ENCODE assay signal across 37 cellular contexts in genomic region chr15:81071705-81072104, GRCh38.
"Had no signal": no experiment of that assay in that cellular context is flagged by ENCODE, and none has a peak within 500 bp of the region (broad histone marks: within the 10 kb centered on the region; RNA-seq: fewer than 3 reads in every experiment).

No MANE protein-coding gene starts in this region.

- ATAC-seq: activated naive CD4-positive, alpha-beta T cell treated with anti-CD3 and anti-CD28 coated beads, Interleukin-2, amount 50 U/mL, for 72 hours; activated naive CD8-positive, alpha-beta T cell treated with anti-CD3 and anti-CD28 coated beads, Interleukin-2, amount 50 U/mL, for 24 hours; activated T-cell treated with anti-CD3 and anti-CD28 coated beads, Interleukin-2, amount 50 U/mL, for 4 hours; activated T-cell treated with anti-CD3 and anti-CD28 coated beads, Interleukin-2, amount 50 U/mL, for 72 hours; activated T-helper 17 cell treated with anti-CD3 and anti-CD28 coated beads, Interleukin-2, amount 50 U/mL, for 72 hours; body of pancreas had no signal

- H3K9me3 ChIP-seq: adrenal gland, ascending aorta, body of pancreas, breast epithelium had no signal

- FAIRE-seq: bronchial epithelial cell had no signal

- H3K36me3 Mint-ChIP-seq: activated naive CD4-positive, alpha-beta T cell treated with anti-CD3 and anti-CD28 coated beads, Interleukin-2, amount 10 ng/mL, durations not matched to agents 7 days and 5 days; activated naive CD4-positive, alpha-beta T cell treated with anti-CD3 and anti-CD28 coated beads, Interleukin-2, amount 50 U/mL, for 72 hours; brain had no signal

- H3K27ac Mint-ChIP-seq: activated naive CD4-positive, alpha-beta T cell treated with anti-CD3 and anti-CD28 coated beads for 36 hours; activated naive CD4-positive, alpha-beta T cell treated with anti-CD3 and anti-CD28 coated beads, Interleukin-2, amount 10 ng/mL, durations not matched to agents 7 days and 5 days; activated naive CD4-positive, alpha-beta T cell treated with anti-CD3 and anti-CD28 coated beads, Interleukin-2, amount 50 U/mL, for 24 hours; activated naive CD4-positive, alpha-beta T cell treated with anti-CD3 and anti-CD28 coated beads, Interleukin-2, amount 50 U/mL, for 72 hours; activated naive CD8-positive, alpha-beta T cell; activated naive CD8-positive, alpha-beta T cell treated with anti-CD3 and anti-CD28 coated beads for 36 hours; activated naive CD8-positive, alpha-beta T cell treated with anti-CD3 and anti-CD28 coated beads, Interleukin-2, amount 10 ng/mL, durations not matched to agents 7 days and 5 days; activated naive CD8-positive, alpha-beta T cell treated with anti-CD3 and anti-CD28 coated beads, Interleukin-2, amount 50 U/mL, for 24 hours; activated T-cell treated with anti-CD3 and anti-CD28 coated beads, Interleukin-2, amount 50 U/mL, for 24 hours; activated T-cell treated with anti-CD3 and anti-CD28 coated beads, Interleukin-2, amount 50 U/mL, for 72 hours; activated T-helper 1 cell treated with anti-CD3 and anti-CD28 coated beads, Interleukin-12 subunit alpha, Interleukin-12 subunit beta, Interleukin-2, Interleukin-4 antibody, amounts not matched to agents 30 ng/mL and 10 ng/mL and 1 ng/mL, durations not matched to agents 14 hours and 24 hours and 36 hours; activated T-helper 17 cell treated with anti-CD3 and anti-CD28 coated beads, Interleukin-2, amount 50 U/mL, for 72 hours; activated T-helper 2 cell treated with anti-CD3 and anti-CD28 coated beads, Interferon-gamma antibody, Interleukin-2, Interleukin-4, amounts not matched to agents 10 μg/mL and 5 μg/mL and 100 μg/mL, durations not matched to agents 14 hours and 24 hours and 36 hours; brain had no signal

- H3K4me3 Mint-ChIP-seq: activated naive CD4-positive, alpha-beta T cell treated with anti-CD3 and anti-CD28 coated beads for 36 hours; activated naive CD4-positive, alpha-beta T cell treated with anti-CD3 and anti-CD28 coated beads, Interleukin-2, amount 10 ng/mL, durations not matched to agents 7 days and 5 days; activated naive CD4-positive, alpha-beta T cell treated with anti-CD3 and anti-CD28 coated beads, Interleukin-2, amount 50 U/mL, for 24 hours; activated naive CD8-positive, alpha-beta T cell; activated naive CD8-positive, alpha-beta T cell treated with anti-CD3 and anti-CD28 coated beads for 36 hours; activated naive CD8-positive, alpha-beta T cell treated with anti-CD3 and anti-CD28 coated beads, Interleukin-2, amount 10 ng/mL, durations not matched to agents 7 days and 5 days; activated naive CD8-positive, alpha-beta T cell treated with anti-CD3 and anti-CD28 coated beads, Interleukin-2, amount 50 U/mL, for 24 hours; activated T-cell treated with anti-CD3 and anti-CD28 coated beads, Interleukin-2, amount 50 U/mL, for 24 hours; activated T-cell treated with anti-CD3 and anti-CD28 coated beads, Interleukin-2, amount 50 U/mL, for 4 hours; activated T-cell treated with anti-CD3 and anti-CD28 coated beads, Interleukin-2, amount 50 U/mL, for 72 hours; activated T-helper 1 cell treated with anti-CD3 and anti-CD28 coated beads, Interleukin-12 subunit alpha, Interleukin-12 subunit beta, Interleukin-2, Interleukin-4 antibody, amounts not matched to agents 30 ng/mL and 10 ng/mL and 1 ng/mL, durations not matched to agents 14 hours and 24 hours and 36 hours; activated T-helper 17 cell treated with anti-CD3 and anti-CD28 coated beads, Interleukin-2, amount 50 U/mL, for 72 hours; central memory CD8-positive, alpha-beta T cell had no signal

- DNase-seq: activated effector memory CD4-positive, alpha-beta T cell treated with anti-CD3 and anti-CD28 coated beads, Interleukin-2, amount 50 U/mL, for 16 hours; activated effector memory CD4-positive, alpha-beta T cell treated with Interleukin-2 at 50 U/mL for 16 hours; activated gamma-delta T cell; activated gamma-delta T cell treated with Interleukin-2 at 50 U/mL for 16 hours; activated naive CD4-positive, alpha-beta T cell; activated naive CD4-positive, alpha-beta T cell treated with anti-CD3 and anti-CD28 coated beads for 36 hours; activated naive CD4-positive, alpha-beta T cell treated with anti-CD3 and anti-CD28 coated beads, Interleukin-2, amount 10 ng/mL, durations not matched to agents 7 days and 5 days; activated naive CD4-positive, alpha-beta T cell treated with anti-CD3 and anti-CD28 coated beads, Interleukin-2, amount 50 U/mL, for 16 hours; activated naive CD4-positive, alpha-beta T cell treated with Interleukin-2 at 50 U/mL for 16 hours; activated naive CD8-positive, alpha-beta T cell treated with anti-CD3 and anti-CD28 coated beads for 36 hours; activated naive CD8-positive, alpha-beta T cell treated with anti-CD3 and anti-CD28 coated beads, Interleukin-2, amount 10 ng/mL, durations not matched to agents 7 days and 5 days; activated naive CD8-positive, alpha-beta T cell treated with anti-CD3 and anti-CD28 coated beads, Interleukin-2, amount 50 U/mL, for 24 hours; activated T-cell treated with anti-CD3 and anti-CD28 coated beads, Interleukin-2, amount 50 U/mL, for 1 hour; activated T-cell treated with anti-CD3 and anti-CD28 coated beads, Interleukin-2, amount 50 U/mL, for 24 hours; activated T-cell treated with anti-CD3 and anti-CD28 coated beads, Interleukin-2, amount 50 U/mL, for 4 hours; activated T-cell treated with anti-CD3 and anti-CD28 coated beads, Interleukin-2, amount 50 U/mL, for 48 hours; activated T-cell treated with anti-CD3 and anti-CD28 coated beads, Interleukin-2, amount 50 U/mL, for 72 hours; adrenal gland; amygdala; anterior cingulate cortex; body of pancreas; caudate nucleus; central memory CD4-positive, alpha-beta T cell; cerebellar nuclear complex had no signal

- H3K4me1 ChIP-seq: adrenal gland, ascending aorta, body of pancreas, breast epithelium had no signal

- H3K4me3 ChIP-seq: adrenal gland, ascending aorta, body of pancreas, breast epithelium, cardiac muscle cell had no signal

- H3K27ac ChIP-seq: adrenal gland, ascending aorta, body of pancreas, brain microvascular endothelial cell, breast epithelium, cardiac muscle cell had no signal

- H3K36me3 ChIP-seq: adrenal gland, ascending aorta, brain microvascular endothelial cell, breast epithelium, cardiac muscle cell had no signal

- H3K9me3 Mint-ChIP-seq: activated naive CD4-positive, alpha-beta T cell treated with anti-CD3 and anti-CD28 coated beads for 36 hours; activated naive CD4-positive, alpha-beta T cell treated with anti-CD3 and anti-CD28 coated beads, Interleukin-2, amount 10 ng/mL, durations not matched to agents 7 days and 5 days; activated naive CD4-positive, alpha-beta T cell treated with anti-CD3 and anti-CD28 coated beads, Interleukin-2, amount 50 U/mL, for 24 hours; activated naive CD8-positive, alpha-beta T cell treated with anti-CD3 and anti-CD28 coated beads for 36 hours; activated T-cell treated with anti-CD3 and anti-CD28 coated beads, Interleukin-2, amount 50 U/mL, for 24 hours; central memory CD8-positive, alpha-beta T cell had no signal

- H3K27me3 ChIP-seq: adrenal gland, ascending aorta, body of pancreas, brain microvascular endothelial cell, breast epithelium, cardiac muscle cell had no signal

- H3K4me1 Mint-ChIP-seq: activated naive CD4-positive, alpha-beta T cell treated with anti-CD3 and anti-CD28 coated beads, Interleukin-2, amount 50 U/mL, for 24 hours; activated T-helper 17 cell treated with anti-CD3 and anti-CD28 coated beads, Interleukin-2, amount 50 U/mL, for 72 hours; central memory CD8-positive, alpha-beta T cell had no signal
